8 cellular contexts compared by ENCODE assay signal in the genomic region with DNA sequence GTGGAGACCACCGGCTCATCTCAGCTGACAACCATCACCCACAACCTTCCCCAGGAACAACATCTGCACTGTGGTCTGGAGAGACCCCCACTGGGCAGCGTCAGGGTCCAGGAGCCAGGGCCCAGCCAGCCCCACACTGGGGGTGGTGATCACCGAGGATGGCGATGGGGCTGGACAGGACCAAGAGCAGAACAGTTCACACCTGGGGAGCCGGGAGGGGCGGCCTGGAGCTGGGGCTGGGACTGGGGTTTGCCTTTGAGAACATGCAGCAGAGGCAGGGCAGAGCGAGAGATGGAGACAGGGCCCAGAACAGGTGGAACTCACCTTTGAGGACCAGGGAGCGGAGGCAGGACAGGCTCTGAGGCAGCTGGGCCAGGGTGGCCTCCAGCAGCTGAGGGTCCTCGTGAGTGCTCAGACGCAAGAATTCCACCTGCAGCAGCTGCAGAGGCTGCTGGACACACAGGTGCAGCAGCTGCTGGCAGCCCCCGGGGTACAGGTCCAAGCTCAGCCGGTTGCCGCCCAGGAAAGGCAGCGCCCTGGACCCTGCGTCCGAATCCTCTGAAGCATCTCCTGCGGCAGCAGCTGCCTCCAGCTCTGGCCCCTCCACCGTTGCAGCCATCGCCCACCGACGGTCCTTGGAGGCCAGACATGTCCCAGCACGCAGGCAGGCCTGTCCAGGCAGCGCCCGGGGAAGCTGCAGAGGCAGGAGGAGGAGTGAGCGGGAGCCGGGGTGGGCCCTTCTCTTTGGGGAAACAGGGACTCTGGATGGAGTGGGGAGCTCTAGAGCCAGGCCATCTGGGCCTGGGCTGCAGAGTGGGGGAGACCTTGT. TPM values are rescaled to one million over a fixed set of nuclear protein-coding genes. Genes with fewer than 3 reads are reported as not detected.
DNase-seq lines count a peak whose midpoint lies in the region; TF ChIP-seq lines count a peak whose summit lies in the region.

No MANE protein-coding gene starts in this region.

- H3K9me3 ChIP-seq in ectodermal cell (ENCODE audit: control insufficient read depth, low read length): no peaks in the 10 kb centered on the region

- no peaks in the 10 kb centered on the region for H3K27me3 ChIP-seq in ectodermal cell (ENCODE audit: control insufficient read depth, insufficient read depth, low read length, poor library complexity, severe bottlenecking)

- intact Hi-C loops in posterior vena cava (cut with DNase I): loop anchor here in 1 of 2 donors (10.0 kb wide), 1 partner anchor 59 kb away; a partner anchor contains a TSS

- H3K27ac ChIP-seq in ectodermal cell (ENCODE audit: insufficient read depth, low read depth, low read length, poor library complexity, severe bottlenecking): no peak overlapping the region

- peaks cover 8% of the 10 kb centered on the region for H3K4me1 ChIP-seq in ectodermal cell (ENCODE audit: control insufficient read depth, insufficient read depth, low read length)

- H3K36me3 ChIP-seq in ectodermal cell (ENCODE audit: control insufficient read depth, insufficient read depth, low read length): peaks cover 8% of the 10 kb centered on the region

- H3K4me3 ChIP-seq in GM12864 (ENCODE audit: low read depth, low read length): peak overlapping the region; percentile 60
- H3K4me3 ChIP-seq in ectodermal cell (ENCODE audit: insufficient read depth, low read depth, low read length): peak overlapping the region; percentile 64

- WGBS in ectodermal cell, 2 experiments: 80 to 81% methylated on average over 26 of the region's 26 CpGs

- no peak for TF ChIP-seq CTCF in GM12864 (IDR thresholded peaks at IDR 0.05; ENCODE audit: low read depth, low read length, missing control alignments)

- no peak for DNase-seq in GM12864 (ENCODE audit: low read depth)
- peak; percentile 39 for DNase-seq in NCI-H345 treated with DMSO at 0.1 percent for 48 hours (lab: John Stamatoyannopoulos, UW; ENCODE audit: unreplicated experiment)
- peak; percentile 82 for DNase-seq in posterior vena cava (ENCODE audit: low spot score)
- DNase-seq in HT-29 (ENCODE audit: low spot score): no peak
- DNase-seq in CD1c-positive myeloid dendritic cell (ENCODE audit: extremely low spot score): no peak
- no peak for DNase-seq in MV-4-11 (lab: John Stamatoyannopoulos, UW)
- DNase-seq in LoVo (ENCODE audit: low spot score): no peak

RNA-seq across cellular contexts. Expression of a gene that starts 1.0 kb away (rescaled TPM):
- polyA plus RNA-seq in ectodermal cell (2013, experiment 1 of 4): 30.5 TPM
- 30.1 TPM for polyA plus RNA-seq in ectodermal cell (2013, experiment 2 of 4)
- polyA plus RNA-seq in ectodermal cell (2013, experiment 3 of 4): 25.1 TPM
- 24.3 TPM for polyA plus RNA-seq in ectodermal cell (2013, experiment 4 of 4)
- 1 to 10 TPM; 6.0 to 6.5 TPM for total RNA-seq in posterior vena cava
- 31.7 and 53.9 TPM in 2 replicates for total RNA-seq in HT-29 (2014; rRNA removed; shearing (Covaris generic))

RNA-seq across cellular contexts. Expression of a gene that starts 5.8 kb away (rescaled TPM):
- 1,654 TPM for polyA plus RNA-seq in ectodermal cell (2013, experiment 1 of 4)
- 1,774 TPM for polyA plus RNA-seq in ectodermal cell (2013, experiment 2 of 4)
- polyA plus RNA-seq in ectodermal cell (2013, experiment 3 of 4): 1,691 TPM
- polyA plus RNA-seq in ectodermal cell (2013, experiment 4 of 4): 1,935 TPM
- 1,000 to 10,000 TPM; 1,286 to 1,386 TPM for total RNA-seq in posterior vena cava
- total RNA-seq in HT-29 (2014; rRNA removed; shearing (Covaris generic)): 1,913 and 1,915 TPM in 2 replicates

RNA-seq across cellular contexts. Expression of a gene that starts 5.9 kb away (rescaled TPM):
- polyA plus RNA-seq in ectodermal cell (2013, experiment 1 of 4): 48.0 TPM
- polyA plus RNA-seq in ectodermal cell (2013, experiment 2 of 4): 45.1 TPM
- 34.8 TPM for polyA plus RNA-seq in ectodermal cell (2013, experiment 3 of 4)
- polyA plus RNA-seq in ectodermal cell (2013, experiment 4 of 4): 39.4 TPM
- 10 to 100 TPM; 10.6 to 11.2 TPM for total RNA-seq in posterior vena cava
- total RNA-seq in HT-29 (2014; rRNA removed; shearing (Covaris generic)): 82.6 and 108 TPM in 2 replicates

RNA-seq across cellular contexts. Expression of a gene that starts 14.1 kb away (rescaled TPM):
- 2.2 TPM for polyA plus RNA-seq in ectodermal cell (2013, experiment 1 of 4)
- polyA plus RNA-seq in ectodermal cell (2013, experiment 2 of 4): 3.6 TPM
- polyA plus RNA-seq in ectodermal cell (2013, experiment 3 of 4): 1.5 TPM
- 1.9 TPM for polyA plus RNA-seq in ectodermal cell (2013, experiment 4 of 4)
- total RNA-seq in posterior vena cava: not detected
- 0.47 TPM in 1 of 2 replicates, not detected in the other for total RNA-seq in HT-29 (2014; rRNA removed; shearing (Covaris generic))

RNA-seq across cellular contexts. Expression of a gene that starts 14.7 kb away (rescaled TPM):
- polyA plus RNA-seq in ectodermal cell (2013, experiment 1 of 4): 38.9 TPM
- polyA plus RNA-seq in ectodermal cell (2013, experiment 2 of 4): 40.3 TPM
- polyA plus RNA-seq in ectodermal cell (2013, experiment 3 of 4): 26.1 TPM
- 27.2 TPM for polyA plus RNA-seq in ectodermal cell (2013, experiment 4 of 4)
- 10 to 100 TPM; 80.7 to 85.5 TPM for total RNA-seq in posterior vena cava
- total RNA-seq in HT-29 (2014; rRNA removed; shearing (Covaris generic)): 174 and 202 TPM in 2 replicates

Comparison
In these comparisons a context has a peak if more than half of its experiments do, and no peak if none do; other contexts are left out.
1. DNase-seq: peak in NCI-H345 treated with DMSO at 0.1 percent for 48 hours (single experiment) and posterior vena cava (single experiment); none in GM12864 (single experiment), HT-29 (single experiment), CD1c-positive myeloid dendritic cell (single experiment), MV-4-11 (single experiment) and LoVo (single experiment).